Comparison of ENCODE assay signal across 7 cellular contexts in genomic region chr9:94726495-94727191, GRCh38.
DNase-seq lines count a peak whose midpoint lies in the region; ATAC-seq and TF ChIP-seq lines count a peak whose summit lies in the region.

A gene with protein sequence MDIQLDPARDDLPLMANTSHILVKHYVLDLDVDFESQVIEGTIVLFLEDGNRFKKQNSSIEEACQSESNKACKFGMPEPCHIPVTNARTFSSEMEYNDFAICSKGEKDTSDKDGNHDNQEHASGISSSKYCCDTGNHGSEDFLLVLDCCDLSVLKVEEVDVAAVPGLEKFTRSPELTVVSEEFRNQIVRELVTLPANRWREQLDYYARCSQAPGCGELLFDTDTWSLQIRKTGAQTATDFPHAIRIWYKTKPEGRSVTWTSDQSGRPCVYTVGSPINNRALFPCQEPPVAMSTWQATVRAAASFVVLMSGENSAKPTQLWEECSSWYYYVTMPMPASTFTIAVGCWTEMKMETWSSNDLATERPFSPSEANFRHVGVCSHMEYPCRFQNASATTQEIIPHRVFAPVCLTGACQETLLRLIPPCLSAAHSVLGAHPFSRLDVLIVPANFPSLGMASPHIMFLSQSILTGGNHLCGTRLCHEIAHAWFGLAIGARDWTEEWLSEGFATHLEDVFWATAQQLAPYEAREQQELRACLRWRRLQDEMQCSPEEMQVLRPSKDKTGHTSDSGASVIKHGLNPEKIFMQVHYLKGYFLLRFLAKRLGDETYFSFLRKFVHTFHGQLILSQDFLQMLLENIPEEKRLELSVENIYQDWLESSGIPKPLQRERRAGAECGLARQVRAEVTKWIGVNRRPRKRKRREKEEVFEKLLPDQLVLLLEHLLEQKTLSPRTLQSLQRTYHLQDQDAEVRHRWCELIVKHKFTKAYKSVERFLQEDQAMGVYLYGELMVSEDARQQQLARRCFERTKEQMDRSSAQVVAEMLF (plus strand): TSS chr9:94726699. CDS start chr9:94759784, 33,085 bp downstream.

- TF ChIP-seq CTCF in astrocyte of the spinal cord (IDR thresholded peaks at IDR 0.05; ENCODE audit: low read depth, low read length): no peak

- ATAC-seq in GM18508 (IDR thresholded peaks at IDR 0.05; ENCODE audit: insufficient read depth, unreplicated experiment): peak; percentile 81
- peak; percentile 95 for ATAC-seq in HG03025 (IDR thresholded peaks at IDR 0.05; ENCODE audit: low FRiP score, unreplicated experiment)

- DNase-seq in NCI-H2081 (lab: John Stamatoyannopoulos, UW) (peak; percentile 96 to 98), T1000 (lab: John Stamatoyannopoulos, UW) (peak; percentile 92), astrocyte of the spinal cord (ENCODE audit: low read depth, low spot score) (peak; percentile 95), hippocampal formation (lab: John Stamatoyannopoulos, UW) (peak; percentile 93 to 94), retina (peak; percentile 98)

- H3K4me3 ChIP-seq in astrocyte of the spinal cord (ENCODE audit: low read depth, low read length): peak within 1 kb of the TSS; percentile 91

- in situ Hi-C loops in astrocyte of the spinal cord (cut with HindIII; ENCODE audit: low sequenced_read_pairs): no loop called here

Comparison
In these comparisons a context has a peak if more than half of its experiments do, and no peak if none do; other contexts are left out.
1. Peak in every context shown above with its lines: DNase-seq, ATAC-seq and H3K4me3 ChIP-seq.